ENCODE assay signal across 24 cellular contexts in the genomic region with DNA sequence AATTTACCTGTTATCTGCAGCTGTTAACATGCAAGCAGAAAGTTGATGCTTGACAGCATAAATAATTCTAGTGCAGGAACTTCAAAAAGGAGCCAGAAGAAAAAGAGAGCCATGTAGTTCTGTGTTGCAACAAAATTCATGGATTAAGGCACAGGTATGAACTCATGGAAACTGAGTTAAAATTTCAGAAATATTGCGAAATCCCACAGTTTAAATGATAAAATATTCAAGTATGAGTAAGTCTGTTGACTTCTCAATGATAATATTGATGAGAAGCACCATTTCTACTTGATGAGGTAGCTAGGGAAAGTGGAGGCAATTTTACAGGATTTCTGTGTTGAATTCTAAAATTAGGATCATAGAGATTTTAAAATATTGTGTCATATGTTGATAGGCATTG.
"Had no signal": no experiment of that assay in that cellular context is flagged by ENCODE, and none has a peak within 500 bp of the region (broad histone marks: within the 10 kb centered on the region; RNA-seq: fewer than 3 reads in every experiment).

No MANE protein-coding gene starts in this region.

- H3K4me1 ChIP-seq: left lung, lower lobe of right lung, pancreas, prostate gland, spleen, transverse colon, upper lobe of left lung, vagina had no signal

- H3K27me3 ChIP-seq: left lung, pancreas, sigmoid colon, spleen, transverse colon, upper lobe of left lung, vagina had no signal

- H3K4me3 ChIP-seq: left lung, lower lobe of right lung, pancreas, prostate gland, sigmoid colon, spleen, transverse colon, upper lobe of left lung, vagina had no signal

- H3K9me3 ChIP-seq: lower lobe of right lung, pancreas, prostate gland, sigmoid colon, transverse colon, upper lobe of left lung, vagina had no signal

- FAIRE-seq: islet of Langerhans, kidney, pancreas, small intestine had no signal

- H3K36me3 ChIP-seq: left lung, lower lobe of right lung, pancreas, prostate gland, sigmoid colon, spleen, transverse colon, upper lobe of left lung, vagina had no signal

- ATAC-seq: left colon; left lung; lower lobe of right lung; naive thymus-derived CD8-positive, alpha-beta T cell; pancreas; stimulated activated effector memory CD8-positive, alpha-beta T cell treated with anti-CD3 and anti-CD28 coated beads, Interleukin-12 subunit alpha, Interleukin-12 subunit beta, amount 100 ng/mL, for 72 hours had no signal

- H3K27ac ChIP-seq: left lung, lower lobe of right lung, pancreas, prostate gland, sigmoid colon, spleen, transverse colon, upper lobe of left lung, vagina had no signal

- DNase-seq: hippocampal formation; immature natural killer cell; left colon; lower lobe of right lung; mammary epithelial cell; mesenchymal stem cell; naive thymus-derived CD8-positive, alpha-beta T cell; nucleus accumbens; pancreas; posterior cingulate gyrus; retina; sigmoid colon; small intestine; spleen; stimulated activated CD4-positive, alpha-beta T cell treated with anti-CD3 and anti-CD28 coated beads, Interleukin-4, amount 100 ng/mL, for 24 hours; stimulated activated naive CD4-positive, alpha-beta T cell; transverse colon; upper lobe of left lung had no signal
